In the genomic region with DNA sequence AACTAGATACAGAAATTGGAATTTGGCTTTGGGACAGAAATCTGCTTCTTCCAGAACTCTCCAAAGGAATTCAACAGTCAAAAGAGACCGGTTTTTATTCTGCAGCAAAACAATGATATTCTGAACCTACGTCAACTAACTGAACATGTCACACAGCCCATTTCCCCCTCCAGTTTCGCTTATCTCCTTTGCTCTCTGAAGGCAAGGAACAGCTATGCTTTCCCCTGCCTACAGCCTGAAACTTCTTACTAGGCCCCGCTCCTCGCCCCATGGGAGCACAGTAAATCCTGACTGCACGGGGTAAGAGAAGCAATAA, we compare ENCODE assay signal across 8 cellular contexts. TPM values are rescaled to one million over a fixed set of nuclear protein-coding genes. Genes with fewer than 3 reads are reported as not detected.
DNase-seq lines count a peak whose midpoint lies in the region; ATAC-seq, FAIRE-seq and TF ChIP-seq lines count a peak whose summit lies in the region.

No MANE protein-coding gene starts in this region.

- no peaks in the 10 kb centered on the region for H3K27me3 Mint-ChIP-seq in activated CD8-positive, alpha-beta T cell treated with anti-CD3 and anti-CD28 coated beads, Interleukin-2, amount 10 ng/mL, durations not matched to agents 7 days and 5 days (ENCODE audit: low read depth)

- peaks cover 7% of the 10 kb centered on the region for H3K4me1 ChIP-seq in A673 (ENCODE audit: insufficient read depth, low read length, poor library complexity, severe bottlenecking)
- peaks cover 3 to 4% of the 10 kb centered on the region in 2 donors for H3K4me1 ChIP-seq in kidney (ENCODE audit: control insufficient read depth in 1 of 2, insufficient read depth in 1 of 2, low read depth in 1 of 2, low read length in 2 of 2)
- peaks cover 7 to 26% of the 10 kb centered on the region in 2 donors for H3K4me1 ChIP-seq in thoracic aorta (ENCODE audit: control insufficient read depth in 1 of 2, low read depth in 2 of 2)

- H3K27me3 ChIP-seq in A673 (replicated peaks; ENCODE audit: insufficient read depth, low read depth, low read length, poor library complexity) (no peaks in the 10 kb centered on the region), thoracic aorta (replicated peaks; ENCODE audit: insufficient read depth) (no peaks in the 10 kb centered on the region)

- CTCF ChIA-PET in A673 (lab: Charles Lee): no interaction called here
- CTCF ChIA-PET in activated CD8-positive, alpha-beta T cell treated with anti-CD3 and anti-CD28 coated beads, Interleukin-2, amount 10 ng/mL, durations not matched to agents 7 days and 5 days (lab: Charles Lee): interaction anchor here (0.6 to 1.6 kb wide), 4 partner anchors 10 to 78 kb away, joined by 3 to 5 read pairs (median 4); no protein-coding TSS in a partner anchor

- H3K36me3 ChIP-seq in A673 (ENCODE audit: insufficient read depth, low read length, poor library complexity, severe bottlenecking): peaks cover 17% of the 10 kb centered on the region
- H3K36me3 ChIP-seq in kidney (ENCODE audit: control insufficient read depth in 1 of 2, insufficient read depth in 2 of 2, low read length in 2 of 2): no peaks in the 10 kb centered on the region
- peaks cover 3% of the 10 kb centered on the region for H3K36me3 ChIP-seq in thoracic aorta

- H3K4me3 ChIP-seq in A673 (ENCODE audit: low read depth, low read length, poor library complexity, severe bottlenecking) (peak overlapping the region; percentile 66), kidney (ENCODE audit: low read length in 2 of 2) (peak overlapping the region; percentile 90 to 96), thoracic aorta (peak overlapping the region; percentile 84)

- TSS peak; percentile 63 for BruUV-seq in A673 (replicated peaks; lab: Mats Ljungman, UMichigan)

- peak overlapping the region; percentile 3 to 84 for H3K9ac ChIP-seq in kidney (ENCODE audit: low read length in 2 of 2)

- H3K4me1 Mint-ChIP-seq in activated CD8-positive, alpha-beta T cell treated with anti-CD3 and anti-CD28 coated beads, Interleukin-2, amount 10 ng/mL, durations not matched to agents 7 days and 5 days (ENCODE audit: low read depth): peaks cover 32% of the 10 kb centered on the region

- H3K9me3 ChIP-seq in A673 (ENCODE audit: low read depth, low read length, poor library complexity, severe bottlenecking) (no peaks in the 10 kb centered on the region), kidney (ENCODE audit: control insufficient read depth in 1 of 2, low read length in 2 of 2) (no peaks in the 10 kb centered on the region), thoracic aorta (no peaks in the 10 kb centered on the region)

- intact Hi-C loops in A673 (cut with micrococcal nuclease; ENCODE audit: unreplicated experiment) (loop anchor here (10.0 kb wide), 1 partner anchor 291 kb away; no protein-coding TSS in a partner anchor), kidney (cut with DNase I) (no loop called here)

- DNase-seq in A673 (ENCODE audit: low spot score) (no peak), kidney (no peak), thoracic aorta (ENCODE audit: low spot score) (no peak), DMS 273 treated with DMSO at 0.1 percent for 48 hours (lab: John Stamatoyannopoulos, UW) (no peak), NCI-H1436 treated with DMSO at 0.1 percent for 48 hours (lab: John Stamatoyannopoulos, UW) (no peak)
- DNase-seq in activated CD8-positive, alpha-beta T cell treated with anti-CD3 and anti-CD28 coated beads, Interleukin-2, amount 10 ng/mL, durations not matched to agents 7 days and 5 days: no peak

- peak overlapping the region; percentile 59 for H3K27ac ChIP-seq in A673 (ENCODE audit: low read depth, low read length, poor library complexity, severe bottlenecking)
- H3K27ac ChIP-seq in kidney (ENCODE audit: low read depth in 2 of 2, low read length in 2 of 2): peak overlapping the region; percentile 63 to 88
- H3K27ac ChIP-seq in thoracic aorta: peak overlapping the region; percentile 63 to 75

- FAIRE-seq in kidney (lab: Jason Lieb, UNC): no peak

- H3K36me3 Mint-ChIP-seq in activated CD8-positive, alpha-beta T cell treated with anti-CD3 and anti-CD28 coated beads, Interleukin-2, amount 10 ng/mL, durations not matched to agents 7 days and 5 days (ENCODE audit: low read depth): peaks cover 14% of the 10 kb centered on the region

- H3K9me3 Mint-ChIP-seq in activated CD8-positive, alpha-beta T cell treated with anti-CD3 and anti-CD28 coated beads, Interleukin-2, amount 10 ng/mL, durations not matched to agents 7 days and 5 days (ENCODE audit: insufficient read depth): no peaks in the 10 kb centered on the region

- POLR2A ChIA-PET in A673 (lab: Charles Lee; ENCODE audit: low non-redundant PET): no interaction called here
- POLR2A ChIA-PET in activated CD8-positive, alpha-beta T cell treated with anti-CD3 and anti-CD28 coated beads, Interleukin-2, amount 10 ng/mL, durations not matched to agents 7 days and 5 days (lab: Charles Lee): interaction anchor here (0.6 kb wide), 2 partner anchors 11 to 68 kb away, joined by 3 to 4 read pairs; no protein-coding TSS in a partner anchor

- H3K4me3 Mint-ChIP-seq in activated CD8-positive, alpha-beta T cell treated with anti-CD3 and anti-CD28 coated beads, Interleukin-2, amount 10 ng/mL, durations not matched to agents 7 days and 5 days: peak overlapping the region; percentile 85

- peak overlapping the region; percentile 88 for H3K27ac Mint-ChIP-seq in activated CD8-positive, alpha-beta T cell treated with anti-CD3 and anti-CD28 coated beads, Interleukin-2, amount 10 ng/mL, durations not matched to agents 7 days and 5 days

- ATAC-seq in GM19035 (IDR thresholded peaks at IDR 0.05; ENCODE audit: unreplicated experiment): peak; percentile 24
- ATAC-seq in HG03342 (IDR thresholded peaks at IDR 0.05; ENCODE audit: unreplicated experiment): peak; percentile 30
- no peak for ATAC-seq in activated CD8-positive, alpha-beta T cell treated with anti-CD3 and anti-CD28 coated beads, Interleukin-2, amount 10 ng/mL, durations not matched to agents 7 days and 5 days
- ATAC-seq in thoracic aorta (ENCODE audit: insufficient number of reproducible peaks, low FRiP score, low read depth): no peak

- TF ChIP-seq CTCF in A673 (conservative IDR thresholded peaks at IDR 0.05; ENCODE audit: low read depth, low read length) (no peak), kidney (IDR thresholded peaks at IDR 0.05; ENCODE audit: borderline replicate concordance, extremely low read depth, insufficient read depth) (no peak), thoracic aorta (IDR thresholded peaks at IDR 0.05) (no peak)

RNA-seq across cellular contexts. Expression of a gene that starts 0.5 kb away (rescaled TPM):
- total RNA-seq in A673 (2021) (91.0 and 92.1 TPM in 2 replicates), kidney (72.9 TPM), thoracic aorta (10 to 100 TPM; 53.2 to 78.0 TPM)
- 10 to 100 TPM; 66.9 to 70.4 TPM for total RNA-seq in activated CD8-positive, alpha-beta T cell treated with anti-CD3 and anti-CD28 coated beads, Interleukin-2, amount 10 ng/mL, durations not matched to agents 7 days and 5 days
- 13.3 TPM for polyA plus RNA-seq in kidney (ENCODE audit: insufficient read depth, low read depth, low replicate concordance)

RNA-seq across cellular contexts. Expression of a gene that starts 0.6 kb away (rescaled TPM):
- 5.6 and 6.0 TPM in 2 replicates for total RNA-seq in A673 (2021)
- 1 to 10 TPM; 4.1 to 4.6 TPM for total RNA-seq in activated CD8-positive, alpha-beta T cell treated with anti-CD3 and anti-CD28 coated beads, Interleukin-2, amount 10 ng/mL, durations not matched to agents 7 days and 5 days
- total RNA-seq in kidney: 5.9 TPM
- polyA plus RNA-seq in kidney (ENCODE audit: insufficient read depth, low read depth, low replicate concordance): 4.5 TPM
- 1 to 10 TPM; 5.1 to 8.5 TPM for total RNA-seq in thoracic aorta

Comparison
In these comparisons a context has a peak if more than half of its experiments do, and no peak if none do; other contexts are left out.
1. ATAC-seq: peak in GM19035 (single experiment) and HG03342 (single experiment); none in activated CD8-positive, alpha-beta T cell treated with anti-CD3 and anti-CD28 coated beads, Interleukin-2, amount 10 ng/mL, durations not matched to agents 7 days and 5 days (single experiment) and thoracic aorta (single experiment).
2. Peak in every context shown above with its lines, with median percentiles within 50 percentile points of each other: H3K27ac ChIP-seq and H3K4me3 ChIP-seq.